In genomic region chr10:89185658-89186057, GRCh38 we compare ENCODE assay signal across 14 cellular contexts.
"Had no signal": no experiment of that assay in that cellular context is flagged by ENCODE, and none has a peak within 500 bp of the region (broad histone marks: within the 10 kb centered on the region; RNA-seq: fewer than 3 reads in every experiment).

No MANE protein-coding gene starts in this region.

- H3K4me3 ChIP-seq: ascending aorta, breast epithelium, upper lobe of right lung had no signal

- H3K36me3 ChIP-seq: ascending aorta, breast epithelium, upper lobe of right lung had no signal

- H3K27me3 ChIP-seq: ascending aorta, breast epithelium, upper lobe of right lung had no signal

- H3K9me3 ChIP-seq: ascending aorta, upper lobe of right lung had no signal

- FAIRE-seq: TTC549 had no signal

- H3K4me1 ChIP-seq: ascending aorta, breast epithelium had no signal

- DNase-seq: activated CD4-positive, alpha-beta T cell treated with anti-CD3 and anti-CD28 coated beads, Interleukin-2, amount 50 U/mL, for 4 hours; activated effector memory CD4-positive, alpha-beta T cell treated with anti-CD3 and anti-CD28 coated beads, Interleukin-2, amount 50 U/mL, for 16 hours; activated T-cell treated with anti-CD3 and anti-CD28 coated beads, Interleukin-2, amount 50 U/mL, for 72 hours; cerebellar nuclear complex; cortex of kidney; left cardiac atrium; occipital lobe; posterior cingulate gyrus; stimulated activated CD8-positive, alpha-beta memory T cell treated with anti-CD3 and anti-CD28 coated beads, Interleukin-4, amount 100 ng/mL, for 48 hours; stimulated activated naive CD4-positive, alpha-beta T cell; upper lobe of right lung had no signal

- H3K27ac ChIP-seq: ascending aorta, breast epithelium, upper lobe of right lung had no signal
